Comparison of ENCODE assay signal across 21 cellular contexts in the genomic region with DNA sequence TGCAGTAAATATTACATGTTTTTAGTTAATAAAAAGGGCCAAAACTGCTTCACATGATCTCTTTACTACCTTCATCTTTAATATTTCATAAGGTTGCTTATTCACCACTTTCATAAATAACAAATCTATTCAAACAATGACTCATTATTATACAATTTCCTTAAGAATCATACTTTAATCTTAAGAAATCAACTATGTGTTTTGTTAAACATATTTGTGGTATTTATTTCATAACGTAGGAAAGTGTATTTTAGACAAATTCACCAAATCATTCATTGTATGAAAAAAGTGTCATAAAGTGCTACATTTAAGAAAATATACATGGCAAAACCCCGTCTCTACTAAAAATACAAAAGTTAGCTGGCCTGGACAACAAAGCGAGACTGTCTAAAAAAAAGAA.
A peak's percentile ranks its signal among the peaks of the same experiment; 100 is the strongest.
DNase-seq lines count a peak whose midpoint lies in the region; ATAC-seq, FAIRE-seq and TF ChIP-seq lines count a peak whose summit lies in the region.
"Had no signal": no experiment of that assay in that cellular context is flagged by ENCODE, and none has a peak within 500 bp of the region (broad histone marks: within the 10 kb centered on the region; RNA-seq: fewer than 3 reads in every experiment).

No MANE protein-coding gene starts in this region.

- no peaks in the 10 kb centered on the region for H3K9me1 ChIP-seq in IMR-90 (ENCODE audit: insufficient read depth, low read length)

- FAIRE-seq in bronchial epithelial cell (lab: Jason Lieb, UNC), result no peak
- FAIRE-seq: D721Med had no signal

- no CpG with 5 or more reads among the region's 3 CpGs for WGBS in IMR-90 (ENCODE audit: extremely low coverage in 2 of 2, insufficient read length in 1 of 2), 2 experiments

- no peak overlapping the region for H2AFZ ChIP-seq in IMR-90 (replicated peaks; ENCODE audit: low read length, poor library complexity)
- H2AFZ ChIP-seq: hepatocyte had no signal

- no peak overlapping the region for H3K14ac ChIP-seq in IMR-90 (replicated peaks; ENCODE audit: low read depth, low read length)

- H4K8ac ChIP-seq in IMR-90 (ENCODE audit: low read depth in 2 of 2, low read length in 2 of 2), result no peak overlapping the region; a peak in 1 of 4 replicates

- H2BK20ac ChIP-seq in IMR-90 (ENCODE audit: low read depth, low read length), result no peak overlapping the region

- no peaks in the 10 kb centered on the region for H3K79me1 ChIP-seq in IMR-90 (ENCODE audit: low read depth in 1 of 2, low read length in 2 of 2)

- no peak for TF ChIP-seq RAD21 in IMR-90 (IDR thresholded peaks at IDR 0.05; ENCODE audit: low read length)

- H3K9ac ChIP-seq in IMR-90 (ENCODE audit: low read depth, low read length), result no peak overlapping the region

- no peak overlapping the region for H4K5ac ChIP-seq in IMR-90 (ENCODE audit: low read depth, low read length)

- no peak overlapping the region for H2AK9ac ChIP-seq in IMR-90 (replicated peaks; ENCODE audit: low read depth, low read length, poor library complexity)

- H2BK5ac ChIP-seq in IMR-90 (ENCODE audit: low read depth, low read length, poor library complexity, severe bottlenecking), result no peak overlapping the region

- H3K27ac ChIP-seq in IMR-90 (ENCODE audit: insufficient read depth, low read length), result no peak overlapping the region; the same call in 1 of the 2 replicates
- H3K27ac ChIP-seq: hepatocyte, SK-N-MC had no signal

- no peak overlapping the region for H3K4me2 ChIP-seq in IMR-90 (ENCODE audit: low read depth, low read length)
- H3K4me2 ChIP-seq: hepatocyte had no signal

- H3K9me3 ChIP-seq in IMR-90 (ENCODE audit: control insufficient read depth, insufficient read depth, low read length), result no peaks in the 10 kb centered on the region

- TF ChIP-seq POLR2A in IMR-90 (IDR thresholded peaks at IDR 0.05; ENCODE audit: low read depth, low read length), result no peak

- no peak overlapping the region for H2BK120ac ChIP-seq in IMR-90 (ENCODE audit: low read depth, low read length)

- no TSS peak for BruUV-seq in IMR-90 (replicated peaks; lab: Mats Ljungman, UMichigan)

- TF ChIP-seq CTCF in IMR-90 (conservative IDR thresholded peaks at IDR 0.05; ENCODE audit: low read depth, low read length), result no peak
- no peak for TF ChIP-seq CTCF in bronchial epithelial cell (IDR thresholded peaks at IDR 0.05; ENCODE audit: insufficient read depth, low read length, severe bottlenecking)

- no peak overlapping the region for H2BK15ac ChIP-seq in IMR-90 (ENCODE audit: low read depth, low read length)

- peak; percentile 10 for DNase-seq in AG08395 (ENCODE audit: low spot score)
- peak; percentile 65 for DNase-seq in IMR-90
- DNase-seq in bronchial epithelial cell (ENCODE audit: low read depth), result peak; percentile 88
- DNase-seq in glomerular endothelial cell (ENCODE audit: extremely low read depth, low read depth, low spot score), result peak; percentile 23
- DNase-seq in COLO668 (lab: John Stamatoyannopoulos, UW; ENCODE audit: unreplicated experiment), result no peak
- DNase-seq in ACHN, result no peak
- DNase-seq: activated CD4-positive, alpha-beta T cell treated with anti-CD3 and anti-CD28 coated beads, Interleukin-2, amount 50 U/mL, for 4 hours; activated T-cell treated with anti-CD3 and anti-CD28 coated beads, Interleukin-2, amount 50 U/mL, for 24 hours; AML-193; H7; midbrain; NCI-H187; NCI-H510A; retina; stimulated activated naive CD8-positive, alpha-beta T cell treated with anti-CD3 and anti-CD28 coated beads, Interleukin-15, amount 100 ng/mL, for 72 hours had no signal

- CTCF ChIA-PET in IMR-90 (lab: Yijun Ruan, JAX), result no interaction called here

- in situ Hi-C loops in IMR-90 (cut with MboI; ENCODE audit: low sequenced_read_pairs), result no loop called here
- in situ Hi-C loops in ACHN (cut with HindIII; ENCODE audit: low pct_ligation_motif_present, low pct_unique_long_range_greater_than_20kb, low sequenced_read_pairs), result no loop called here

- intact Hi-C loops in IMR-90 (cut with micrococcal nuclease), result no loop called here

- H3K18ac ChIP-seq in IMR-90 (ENCODE audit: low read depth, low read length), result no peak overlapping the region

- ATAC-seq in IMR-90 (ENCODE audit: low read depth) (peak; percentile 57), HG02981 (IDR thresholded peaks at IDR 0.05; ENCODE audit: unreplicated experiment) (no peak), HG03442 (IDR thresholded peaks at IDR 0.05; ENCODE audit: unreplicated experiment) (no peak)
- ATAC-seq: activated naive CD4-positive, alpha-beta T cell treated with anti-CD3 and anti-CD28 coated beads, Interleukin-2, amount 50 U/mL, for 72 hours; stimulated activated naive CD8-positive, alpha-beta T cell treated with anti-CD3 and anti-CD28 coated beads, Interleukin-15, amount 100 ng/mL, for 72 hours had no signal

- H3K4me3 ChIP-seq in IMR-90 (ENCODE audit: insufficient read depth, low read depth, low read length) (no peak overlapping the region), bronchial epithelial cell (ENCODE audit: low read depth, low read length) (no peak overlapping the region)
- H3K4me3 ChIP-seq: hepatocyte, SK-N-MC had no signal

- H4K20me1 ChIP-seq in IMR-90 (ENCODE audit: insufficient read depth, low read length), result no peaks in the 10 kb centered on the region

- dilution Hi-C loops in IMR-90 (cut with HindIII; ENCODE audit: low sequenced_read_pairs, unreplicated experiment), result no loop called here

- no peaks in the 10 kb centered on the region for H3K4me1 ChIP-seq in IMR-90 (ENCODE audit: control insufficient read depth, insufficient read depth, low read length)

- H3K23ac ChIP-seq in IMR-90 (ENCODE audit: low read depth, low read length), result no peak overlapping the region

- POLR2A ChIA-PET in IMR-90 (lab: Charles Lee; ENCODE audit: unreplicated experiment), result no interaction called here

- no peak overlapping the region for H2AK5ac ChIP-seq in IMR-90 (ENCODE audit: low read depth, low read length)

- H4K91ac ChIP-seq in IMR-90 (ENCODE audit: insufficient read depth, low read depth, low read length), result no peak overlapping the region

- no peaks in the 10 kb centered on the region for H3K36me3 ChIP-seq in IMR-90 (ENCODE audit: control insufficient read depth, insufficient read depth, low read length)
- H3K36me3 ChIP-seq in bronchial epithelial cell (ENCODE audit: control insufficient read depth, insufficient read depth, low read length), result no peaks in the 10 kb centered on the region

- no peak overlapping the region for H3K56ac ChIP-seq in IMR-90 (ENCODE audit: extremely low read depth, insufficient read depth, low read length)

- peak overlapping the region; percentile 43; the same call in 1 of the 2 replicates for H3K4ac ChIP-seq in IMR-90 (ENCODE audit: low read depth, low read length)

- H3K27me3 ChIP-seq in IMR-90 (ENCODE audit: control insufficient read depth, insufficient read depth, low read length) (no peaks in the 10 kb centered on the region), bronchial epithelial cell (ENCODE audit: control insufficient read depth, insufficient read depth, low read length) (no peaks in the 10 kb centered on the region)
- H3K27me3 ChIP-seq: hepatocyte had no signal

TF ChIP-seq in IMR-90, 13 proteins besides CTCF, POLR2A, EP300 and RAD21:
- TF ChIP-seq RFX5 (IDR thresholded peaks at IDR 0.05; ENCODE audit: low read depth, low read length) (no peak), CEBPB (IDR thresholded peaks at IDR 0.05; ENCODE audit: low read depth, low read length) (peak; percentile 14; the same call in 1 of the 2 replicates)

Comparison
In these comparisons a context has a peak if more than half of its experiments do, and no peak if none do; other contexts are left out.
1. DNase-seq: peak in AG08395 (single experiment), IMR-90 (single experiment), bronchial epithelial cell (single experiment) and glomerular endothelial cell (single experiment); none in COLO668 (single experiment) and ACHN (single experiment).